26 cellular contexts compared by ENCODE assay signal in the genomic region with DNA sequence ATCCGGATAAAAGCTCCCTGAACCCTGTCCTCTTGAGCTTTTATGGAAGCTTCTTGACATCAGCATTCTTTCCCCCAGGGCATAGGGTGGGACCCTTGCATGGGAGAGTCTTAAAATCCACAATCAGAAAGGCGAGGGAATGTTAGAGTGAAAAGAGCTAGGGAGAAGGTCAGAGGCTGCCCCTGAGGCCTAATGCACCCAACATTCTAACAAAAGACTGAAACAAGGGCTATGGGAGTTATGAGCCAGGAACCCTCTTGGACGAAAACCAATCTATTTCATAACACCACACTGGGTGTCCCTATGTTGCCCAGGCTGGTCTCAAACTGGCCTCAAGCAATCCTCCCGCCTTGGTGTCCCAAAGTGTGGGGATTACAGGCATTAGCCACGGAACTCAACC. TPM values are rescaled to one million over a fixed set of nuclear protein-coding genes. Genes with fewer than 3 reads are reported as not detected.
A peak's percentile ranks its signal among the peaks of the same experiment; 100 is the strongest.
DNase-seq lines count a peak whose midpoint lies in the region; ATAC-seq and TF ChIP-seq lines count a peak whose summit lies in the region.
"Had no signal": no experiment of that assay in that cellular context is flagged by ENCODE, and none has a peak within 500 bp of the region (broad histone marks: within the 10 kb centered on the region; RNA-seq: fewer than 3 reads in every experiment).

No MANE protein-coding gene starts in this region.

- no peak for TF ChIP-seq EP300 in sigmoid colon (IDR thresholded peaks at IDR 0.05)

- peak; percentile 20 for DNase-seq in activated CD8-positive, alpha-beta memory T cell treated with anti-CD3 and anti-CD28 coated beads, Interleukin-2, amount 50 U/mL, for 48 hours
- no peak for DNase-seq in activated CD8-positive, alpha-beta memory T cell treated with anti-CD3 and anti-CD28 coated beads for 24 hours
- DNase-seq in RPMI7951 (ENCODE audit: low read depth) (peak; percentile 37), epithelial cell of prostate (ENCODE audit: low read depth, low spot score) (no peak), sigmoid colon (peak; percentile 36), A673 (ENCODE audit: low spot score) (no peak), pons (ENCODE audit: low spot score) (no peak)
- DNase-seq: 8988T; activated CD4-positive, alpha-beta T cell treated with anti-CD3 and anti-CD28 coated beads, Interleukin-2, amount 50 U/mL, for 48 hours; activated naive CD4-positive, alpha-beta T cell treated with Interleukin-2 at 50 U/mL for 16 hours; activated T-cell treated with anti-CD3 and anti-CD28 coated beads, Interleukin-2, amount 50 U/mL, for 1 hour; amygdala; left lung; NCI-H1048; NCI-H2029; spleen; stimulated activated CD4-positive, alpha-beta T cell treated with anti-CD3 and anti-CD28 coated beads, Interleukin-4, amount 100 ng/mL, for 4 hours had no signal

- H3K27ac ChIP-seq in epithelial cell of prostate = peak overlapping the region; percentile 4
- H3K27ac ChIP-seq in sigmoid colon = no peak overlapping the region
- no peak overlapping the region for H3K27ac ChIP-seq in A673 (ENCODE audit: low read depth, low read length, poor library complexity, severe bottlenecking)
- H3K27ac ChIP-seq: BLaER1, esophagus muscularis mucosa, KMS-11, left lung, Peyer's patch, prostate gland, SK-N-MC, spleen had no signal

- TF ChIP-seq CTCF in sigmoid colon (IDR thresholded peaks at IDR 0.05) (no peak), A673 (conservative IDR thresholded peaks at IDR 0.05; ENCODE audit: low read depth, low read length) (no peak)

- POLR2A ChIA-PET in A673 (lab: Charles Lee; ENCODE audit: low non-redundant PET) = no interaction called here

- 81 to 85% methylated on average over 5 of the region's 5 CpGs for WGBS in sigmoid colon, 2 donors

- no TSS peak for BruUV-seq in A673 (replicated peaks; lab: Mats Ljungman, UMichigan)

- H3K4me3 ChIP-seq in sigmoid colon (no peak overlapping the region), A673 (ENCODE audit: low read depth, low read length, poor library complexity, severe bottlenecking) (no peak overlapping the region)
- H3K4me3 ChIP-seq: BLaER1, esophagus muscularis mucosa, left lung, Peyer's patch, prostate gland, SK-N-MC, spleen had no signal

- H3K36me3 ChIP-seq in sigmoid colon (no peaks in the 10 kb centered on the region), A673 (ENCODE audit: insufficient read depth, low read length, poor library complexity, severe bottlenecking) (no peaks in the 10 kb centered on the region)
- H3K36me3 ChIP-seq: BLaER1, esophagus muscularis mucosa, left lung, Peyer's patch, prostate gland, spleen had no signal

- H3K27me3 ChIP-seq in sigmoid colon (no peaks in the 10 kb centered on the region), A673 (replicated peaks; ENCODE audit: insufficient read depth, low read depth, low read length, poor library complexity) (no peaks in the 10 kb centered on the region)
- H3K27me3 ChIP-seq: esophagus muscularis mucosa, left lung, Peyer's patch, spleen had no signal

- intact Hi-C loops in sigmoid colon (cut with DNase I) (no loop called here), A673 (cut with micrococcal nuclease; ENCODE audit: unreplicated experiment) (loop anchor here (5.0 kb wide), 1 partner anchor 61 kb away; a partner anchor contains a TSS)

- ATAC-seq in HG03565 (IDR thresholded peaks at IDR 0.05; ENCODE audit: unreplicated experiment) = no peak
- ATAC-seq: WTC11 had no signal

- peaks cover 0 to 5% (median 4%) of the 10 kb centered on the region in 4 donors for H3K4me1 ChIP-seq in sigmoid colon
- H3K4me1 ChIP-seq in A673 (ENCODE audit: insufficient read depth, low read length, poor library complexity, severe bottlenecking) = peaks cover under 1% of the 10 kb centered on the region
- H3K4me1 ChIP-seq: prostate gland had no signal

- CTCF ChIA-PET in A673 (lab: Charles Lee) = no interaction called here

- H3K9me3 ChIP-seq in sigmoid colon (no peaks in the 10 kb centered on the region), A673 (ENCODE audit: low read depth, low read length, poor library complexity, severe bottlenecking) (no peaks in the 10 kb centered on the region)
- H3K9me3 ChIP-seq: BLaER1, esophagus muscularis mucosa, left lung, Peyer's patch, prostate gland, spleen had no signal

- TF ChIP-seq POLR2A in sigmoid colon (IDR thresholded peaks at IDR 0.05) = no peak

RNA-seq across cellular contexts. Expression of a gene that starts 36.7 kb away (rescaled TPM):
- total RNA-seq in RPMI7951 (2014; rRNA removed; shearing (Covaris generic)) = 100 and 110 TPM in 2 replicates
- total RNA-seq in sigmoid colon (1 to 10 TPM in 1 of 4 donors, under 1 TPM in 1, not detected in 2; 0.41 to 1.9 TPM), A673 (2021) (45.7 and 48.8 TPM in 2 replicates)
- 10 to 100 TPM in 1 of 3 donors, 1 to 10 TPM in 2; 1.8 to 11.5 (median 8.1) TPM for polyA plus RNA-seq in sigmoid colon
- total RNA-seq: esophagus muscularis mucosa, ureter had no signal

RNA-seq across cellular contexts. Expression of a gene that starts 59.8 kb away (rescaled TPM):
- 10.1 and 12.0 TPM in 2 replicates for total RNA-seq in RPMI7951 (2014; rRNA removed; shearing (Covaris generic))
- 10 to 100 TPM in 2 of 4 donors, 1 to 10 TPM in 2; 7.9 to 11.8 (median 9.3) TPM for total RNA-seq in sigmoid colon
- polyA plus RNA-seq in sigmoid colon = 1 to 10 TPM; 4.2 to 5.1 (median 4.3) TPM
- total RNA-seq in A673 (2021) = 5.1 and 12.2 TPM in 2 replicates

Comparison
In these comparisons a context has a peak if more than half of its experiments do, and no peak if none do; other contexts are left out.
1. DNase-seq: peak in activated CD8-positive, alpha-beta memory T cell treated with anti-CD3 and anti-CD28 coated beads, Interleukin-2, amount 50 U/mL, for 48 hours (single experiment), RPMI7951 (single experiment) and sigmoid colon (single experiment); none in activated CD8-positive, alpha-beta memory T cell treated with anti-CD3 and anti-CD28 coated beads for 24 hours (single experiment), epithelial cell of prostate (single experiment), A673 (single experiment) and pons (single experiment).
2. RNA of a gene that starts 36.7 kb away (total RNA-seq): 100 to 110 TPM in RPMI7951 and 45.7 to 48.8 TPM in A673; 0.41 to 1.9 TPM in sigmoid colon; every median in the first group is over 10 times any median in the second.